In the genomic region with DNA sequence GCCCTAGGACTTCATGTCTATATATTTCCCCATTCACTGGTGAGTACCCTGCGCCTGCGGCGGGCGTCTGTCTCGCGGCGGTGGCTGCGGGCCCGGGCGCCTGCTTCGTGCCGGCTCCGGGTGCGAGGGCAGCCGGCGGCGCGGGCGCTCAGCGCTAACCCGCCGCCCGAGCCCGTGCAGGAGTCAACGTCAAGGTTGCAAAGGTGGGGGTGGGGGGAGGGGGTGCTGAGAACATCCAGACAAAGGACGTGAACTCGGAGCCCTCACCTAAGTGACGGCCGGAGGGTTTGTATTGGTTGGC, we compare ENCODE assay signal across 8 cellular contexts. TPM values are rescaled to one million over a fixed set of nuclear protein-coding genes. Genes with fewer than 3 reads are reported as not detected.
A peak's percentile ranks its signal among the peaks of the same experiment; 100 is the strongest.
DNase-seq lines count a peak whose midpoint lies in the region; ATAC-seq and TF ChIP-seq lines count a peak whose summit lies in the region.

No MANE protein-coding gene starts in this region.

- CTCF ChIA-PET in AG04450 (lab: Charles Lee) = interaction anchor here (0.7 to 6.0 kb wide), 4 partner anchors 23 to 480 kb away, joined by 3 to 37 read pairs (median 20); no protein-coding TSS in a partner anchor

- in situ Hi-C loops in GM23248 (cut with MboI) = no loop called here

- no peak for DNase-seq in AG04450 (ENCODE audit: low read depth, low spot score)
- no peak for DNase-seq in GM23248
- DNase-seq in epithelial cell of esophagus (ENCODE audit: low read depth) = peak; percentile 67
- no peak for DNase-seq in RPMI8226
- no peak for DNase-seq in NCI-H1092 (lab: John Stamatoyannopoulos, UW)

- H3K9me2 ChIP-seq in GM23248 (ENCODE audit: insufficient read depth) (no peaks in the 10 kb centered on the region), SU-DHL-6 (replicated peaks; ENCODE audit: insufficient read depth, low read length) (no peaks in the 10 kb centered on the region), neural cell (ENCODE audit: insufficient read depth, low read length) (no peaks in the 10 kb centered on the region)

- no peak for TF ChIP-seq CTCF in AG04450 (IDR thresholded peaks at IDR 0.05; ENCODE audit: low read depth, low read length)
- TF ChIP-seq CTCF in SU-DHL-6 (IDR thresholded peaks at IDR 0.05; ENCODE audit: insufficient read depth, low read length, poor library complexity, severe bottlenecking) = no peak
- no peak for TF ChIP-seq CTCF in epithelial cell of esophagus (IDR thresholded peaks at IDR 0.05; ENCODE audit: insufficient read depth, low read depth, low read length, missing control alignments)
- TF ChIP-seq CTCF in neural cell (IDR thresholded peaks at IDR 0.05; ENCODE audit: poor library complexity, severe bottlenecking) = no peak

- peak overlapping the region; percentile 90 for H3K9ac ChIP-seq in GM23248
- peak overlapping the region; percentile 72 for H3K9ac ChIP-seq in SU-DHL-6 (ENCODE audit: low read length)
- H3K9ac ChIP-seq in neural cell (ENCODE audit: low read length) = peak overlapping the region; percentile 100

- H3K27me3 ChIP-seq in AG04450 (ENCODE audit: control insufficient read depth, insufficient read depth, low read length) = no peaks in the 10 kb centered on the region
- no peaks in the 10 kb centered on the region for H3K27me3 ChIP-seq in GM23248 (replicated peaks; ENCODE audit: insufficient read depth)
- H3K27me3 ChIP-seq in SU-DHL-6 (ENCODE audit: low read length) = no peaks in the 10 kb centered on the region
- H3K27me3 ChIP-seq in neural cell (ENCODE audit: insufficient read depth, low read depth, low read length) = no peaks in the 10 kb centered on the region

- H3F3A ChIP-seq in GM23248 (ENCODE audit: insufficient read depth) (peaks cover 31% of the 10 kb centered on the region), SU-DHL-6 (ENCODE audit: insufficient read depth) (peaks cover 4% of the 10 kb centered on the region; the same call in 1 of the 2 replicates), neural cell (ENCODE audit: insufficient read depth, low read length, poor library complexity, severe bottlenecking) (no peaks in the 10 kb centered on the region)

- peak overlapping the region; percentile 65 for H3K27ac ChIP-seq in AG04450 (ENCODE audit: low read depth, low read length)
- H3K27ac ChIP-seq in GM23248 = peak overlapping the region; percentile 81
- peak overlapping the region; percentile 74 for H3K27ac ChIP-seq in SU-DHL-6 (ENCODE audit: low read depth, low read length)
- peak overlapping the region; percentile 100 for H3K27ac ChIP-seq in neural cell (ENCODE audit: low read length)

- H3K4me2 ChIP-seq in GM23248 (ENCODE audit: unreplicated experiment) (peak overlapping the region; percentile 88), SU-DHL-6 (ENCODE audit: low read depth, low read length, poor library complexity, severe bottlenecking) (peak overlapping the region; percentile 86), neural cell (ENCODE audit: low read length) (no peak overlapping the region)

- H3K36me3 ChIP-seq in GM23248 (ENCODE audit: low read depth) (peaks cover 16% of the 10 kb centered on the region), SU-DHL-6 (ENCODE audit: low read length) (no peaks in the 10 kb centered on the region), neural cell (ENCODE audit: insufficient read depth, low read length) (peaks cover 10% of the 10 kb centered on the region)

- peak; percentile 12 for TF ChIP-seq EP300 in neural cell (conservative IDR thresholded peaks at IDR 0.05; ENCODE audit: poor library complexity, severe bottlenecking)

- H2AFZ ChIP-seq in GM23248 (peak overlapping the region; percentile 54; the same call in 1 of the 2 replicates), SU-DHL-6 (ENCODE audit: low read depth, low read length, severe bottlenecking) (peak overlapping the region; percentile 99), neural cell (ENCODE audit: low read depth, low read length) (no peak overlapping the region)

- TF ChIP-seq RAD21 in neural cell (conservative IDR thresholded peaks at IDR 0.05) = no peak

- H3K4me3 ChIP-seq in AG04450 (ENCODE audit: low read depth, low read length) = peak overlapping the region; percentile 89
- H3K4me3 ChIP-seq in GM23248 = peak overlapping the region; percentile 91
- peak overlapping the region; percentile 84 for H3K4me3 ChIP-seq in SU-DHL-6 (ENCODE audit: insufficient read depth, low read length, poor library complexity, severe bottlenecking)
- peak overlapping the region; percentile 44 for H3K4me3 ChIP-seq in epithelial cell of esophagus (ENCODE audit: low read length)
- H3K4me3 ChIP-seq in neural cell (ENCODE audit: low read length) = peak overlapping the region; percentile 87

- H3K79me2 ChIP-seq in GM23248 (ENCODE audit: insufficient read depth) (peaks cover 52% of the 10 kb centered on the region), SU-DHL-6 (ENCODE audit: insufficient read depth, low read length) (no peaks in the 10 kb centered on the region), neural cell (replicated peaks; ENCODE audit: insufficient read depth, low read length) (peaks cover 45% of the 10 kb centered on the region)

- ATAC-seq in HG02981 (IDR thresholded peaks at IDR 0.05; ENCODE audit: unreplicated experiment) = no peak

- H3K9me3 ChIP-seq in AG04450 (ENCODE audit: control insufficient read depth, insufficient read depth, low read length) (no peaks in the 10 kb centered on the region; the same call in 1 of the 2 replicates), GM23248 (ENCODE audit: low read depth) (no peaks in the 10 kb centered on the region), SU-DHL-6 (ENCODE audit: insufficient read depth, low read length) (no peaks in the 10 kb centered on the region), neural cell (ENCODE audit: low read length) (no peaks in the 10 kb centered on the region)

- H4K20me1 ChIP-seq in GM23248 (ENCODE audit: insufficient read depth) = no peaks in the 10 kb centered on the region; the same call in 1 of the 2 replicates
- H4K20me1 ChIP-seq in SU-DHL-6 (ENCODE audit: low read depth, low read length) = no peaks in the 10 kb centered on the region
- peaks cover 28% of the 10 kb centered on the region for H4K20me1 ChIP-seq in neural cell (ENCODE audit: insufficient read depth)

- H3K4me1 ChIP-seq in GM23248 (ENCODE audit: insufficient read depth) = peaks cover 29% of the 10 kb centered on the region

- whole genome bisulfite sequencing in GM23248 (ENCODE audit: low coverage in 1 of 2, low lambda C conversion rate in 2 of 2, missing lambda C conversion rate in 2 of 2), 2 experiments = 0 to 2% methylated on average over 20 of the region's 29 CpGs

- POLR2A ChIA-PET in AG04450 (lab: Yijun Ruan, JAX) = interaction anchor here (0.6 to 5.0 kb wide), 36 partner anchors 9 to 1087 kb away, joined by 3 to 81 read pairs (median 6); no protein-coding TSS in a partner anchor

TF ChIP-seq in neural cell, 6 proteins besides CTCF, POLR2A, EP300 and RAD21:
- no peak for TF ChIP-seq MXI1 (conservative IDR thresholded peaks at IDR 0.05; ENCODE audit: poor library complexity, severe bottlenecking)
- TF ChIP-seq, protein P1, sequence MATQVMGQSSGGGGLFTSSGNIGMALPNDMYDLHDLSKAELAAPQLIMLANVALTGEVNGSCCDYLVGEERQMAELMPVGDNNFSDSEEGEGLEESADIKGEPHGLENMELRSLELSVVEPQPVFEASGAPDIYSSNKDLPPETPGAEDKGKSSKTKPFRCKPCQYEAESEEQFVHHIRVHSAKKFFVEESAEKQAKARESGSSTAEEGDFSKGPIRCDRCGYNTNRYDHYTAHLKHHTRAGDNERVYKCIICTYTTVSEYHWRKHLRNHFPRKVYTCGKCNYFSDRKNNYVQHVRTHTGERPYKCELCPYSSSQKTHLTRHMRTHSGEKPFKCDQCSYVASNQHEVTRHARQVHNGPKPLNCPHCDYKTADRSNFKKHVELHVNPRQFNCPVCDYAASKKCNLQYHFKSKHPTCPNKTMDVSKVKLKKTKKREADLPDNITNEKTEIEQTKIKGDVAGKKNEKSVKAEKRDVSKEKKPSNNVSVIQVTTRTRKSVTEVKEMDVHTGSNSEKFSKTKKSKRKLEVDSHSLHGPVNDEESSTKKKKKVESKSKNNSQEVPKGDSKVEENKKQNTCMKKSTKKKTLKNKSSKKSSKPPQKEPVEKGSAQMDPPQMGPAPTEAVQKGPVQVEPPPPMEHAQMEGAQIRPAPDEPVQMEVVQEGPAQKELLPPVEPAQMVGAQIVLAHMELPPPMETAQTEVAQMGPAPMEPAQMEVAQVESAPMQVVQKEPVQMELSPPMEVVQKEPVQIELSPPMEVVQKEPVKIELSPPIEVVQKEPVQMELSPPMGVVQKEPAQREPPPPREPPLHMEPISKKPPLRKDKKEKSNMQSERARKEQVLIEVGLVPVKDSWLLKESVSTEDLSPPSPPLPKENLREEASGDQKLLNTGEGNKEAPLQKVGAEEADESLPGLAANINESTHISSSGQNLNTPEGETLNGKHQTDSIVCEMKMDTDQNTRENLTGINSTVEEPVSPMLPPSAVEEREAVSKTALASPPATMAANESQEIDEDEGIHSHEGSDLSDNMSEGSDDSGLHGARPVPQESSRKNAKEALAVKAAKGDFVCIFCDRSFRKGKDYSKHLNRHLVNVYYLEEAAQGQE (IDR thresholded peaks at IDR 0.05; ENCODE audit: borderline replicate concordance) = no peak
- TF ChIP-seq TAF1 (IDR thresholded peaks at IDR 0.05; ENCODE audit: low read depth) = no peak
- TF ChIP-seq POLR2AphosphoS5 (IDR thresholded peaks at IDR 0.05) = no peak
- TF ChIP-seq SMC3 (conservative IDR thresholded peaks at IDR 0.05; ENCODE audit: poor library complexity) = peak; percentile 26
TF ChIP-seq in neural cell: peak in this region for 1.

RNA-seq across cellular contexts. Expression of gene LBH, which starts 0.3 kb away (rescaled TPM):
- polyA plus RNA-seq in AG04450 (2011; rRNA removed) (381 and 463 TPM in 2 replicates), GM23248 (2016; fragmentation: Nextera tagmentation; extraction: Ambion mirVana) (155 and 162 TPM in 2 replicates), neural cell (345 and 456 TPM in 2 replicates)
- polyA minus RNA-seq in AG04450 (2011; rRNA and poly(A)+ RNA removed) = 582 and 710 TPM in 2 replicates
- total RNA-seq in GM23248 (2014; rRNA removed; shearing (Covaris generic)) = 189 and 285 TPM in 2 replicates
- 337 and 433 TPM in 2 replicates for polyA minus RNA-seq in neural cell
